ENCODE assay signal across 1 cellular context in the genomic region with DNA sequence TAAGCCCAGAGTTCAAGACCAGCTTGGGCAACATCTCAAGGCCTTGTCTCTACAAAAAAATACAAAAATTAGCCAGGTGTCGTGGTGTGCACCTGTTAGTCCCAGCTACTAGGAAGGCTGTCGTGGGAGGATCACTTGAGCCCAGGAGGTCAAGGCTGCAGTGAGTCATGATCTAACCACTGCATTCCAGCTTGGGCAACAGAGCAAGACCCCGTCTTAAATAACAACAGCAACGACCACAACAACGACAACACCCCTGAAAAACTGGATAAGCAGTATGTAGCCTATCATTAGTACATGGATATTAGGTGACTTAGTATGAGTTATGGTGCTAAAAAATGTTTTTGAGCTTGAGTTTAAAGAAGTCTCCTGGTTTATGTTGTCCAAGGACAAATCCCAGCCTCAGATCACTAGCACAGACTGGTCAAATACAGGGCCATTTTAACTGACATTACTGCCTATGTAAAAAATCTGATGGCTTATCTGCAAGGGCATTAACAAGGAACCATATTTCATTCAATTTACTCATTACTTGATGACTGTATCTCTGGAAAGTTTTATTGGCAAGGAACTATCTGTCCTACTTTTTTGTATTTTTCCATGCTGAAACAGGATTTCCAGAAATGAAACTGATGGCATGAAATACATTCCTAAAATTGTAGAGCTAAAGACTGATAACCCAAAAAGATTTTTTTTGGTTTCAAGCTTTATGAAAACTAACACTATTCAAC.
TF ChIP-seq lines count a peak whose summit lies in the region.

No MANE protein-coding gene starts in this region.

TF ChIP-seq in SK-N-SH, 30 proteins besides CTCF, POLR2A, EP300 and RAD21:
- TF ChIP-seq, protein P1, sequence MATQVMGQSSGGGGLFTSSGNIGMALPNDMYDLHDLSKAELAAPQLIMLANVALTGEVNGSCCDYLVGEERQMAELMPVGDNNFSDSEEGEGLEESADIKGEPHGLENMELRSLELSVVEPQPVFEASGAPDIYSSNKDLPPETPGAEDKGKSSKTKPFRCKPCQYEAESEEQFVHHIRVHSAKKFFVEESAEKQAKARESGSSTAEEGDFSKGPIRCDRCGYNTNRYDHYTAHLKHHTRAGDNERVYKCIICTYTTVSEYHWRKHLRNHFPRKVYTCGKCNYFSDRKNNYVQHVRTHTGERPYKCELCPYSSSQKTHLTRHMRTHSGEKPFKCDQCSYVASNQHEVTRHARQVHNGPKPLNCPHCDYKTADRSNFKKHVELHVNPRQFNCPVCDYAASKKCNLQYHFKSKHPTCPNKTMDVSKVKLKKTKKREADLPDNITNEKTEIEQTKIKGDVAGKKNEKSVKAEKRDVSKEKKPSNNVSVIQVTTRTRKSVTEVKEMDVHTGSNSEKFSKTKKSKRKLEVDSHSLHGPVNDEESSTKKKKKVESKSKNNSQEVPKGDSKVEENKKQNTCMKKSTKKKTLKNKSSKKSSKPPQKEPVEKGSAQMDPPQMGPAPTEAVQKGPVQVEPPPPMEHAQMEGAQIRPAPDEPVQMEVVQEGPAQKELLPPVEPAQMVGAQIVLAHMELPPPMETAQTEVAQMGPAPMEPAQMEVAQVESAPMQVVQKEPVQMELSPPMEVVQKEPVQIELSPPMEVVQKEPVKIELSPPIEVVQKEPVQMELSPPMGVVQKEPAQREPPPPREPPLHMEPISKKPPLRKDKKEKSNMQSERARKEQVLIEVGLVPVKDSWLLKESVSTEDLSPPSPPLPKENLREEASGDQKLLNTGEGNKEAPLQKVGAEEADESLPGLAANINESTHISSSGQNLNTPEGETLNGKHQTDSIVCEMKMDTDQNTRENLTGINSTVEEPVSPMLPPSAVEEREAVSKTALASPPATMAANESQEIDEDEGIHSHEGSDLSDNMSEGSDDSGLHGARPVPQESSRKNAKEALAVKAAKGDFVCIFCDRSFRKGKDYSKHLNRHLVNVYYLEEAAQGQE (IDR thresholded peaks at IDR 0.05; ENCODE audit: low read depth, low read length): no peak
- TF ChIP-seq SIN3A (IDR thresholded peaks at IDR 0.05; ENCODE audit: borderline replicate concordance, low read depth, low read length) (no peak), MEF2A (IDR thresholded peaks at IDR 0.05; ENCODE audit: borderline replicate concordance, low read depth) (no peak), NRF1 (IDR thresholded peaks at IDR 0.05; ENCODE audit: low read depth, low read length) (no peak), EZH2phosphoT487 (IDR thresholded peaks at IDR 0.05; ENCODE audit: borderline replicate concordance, low read depth) (no peak), POLR2AphosphoS5 (IDR thresholded peaks at IDR 0.05; ENCODE audit: low read depth, low read length) (no peak), FOSL2 (IDR thresholded peaks at IDR 0.05; ENCODE audit: borderline replicate concordance, low read depth) (0 out of 2 replicates have a peak, but pooled peaks have one; percentile 19), SMC3 (IDR thresholded peaks at IDR 0.05; ENCODE audit: low read depth, low read length) (no peak), TCF12 (IDR thresholded peaks at IDR 0.05) (peak; percentile 16; the same call in 1 of the 2 replicates)
- TF ChIP-seq, protein P2, sequence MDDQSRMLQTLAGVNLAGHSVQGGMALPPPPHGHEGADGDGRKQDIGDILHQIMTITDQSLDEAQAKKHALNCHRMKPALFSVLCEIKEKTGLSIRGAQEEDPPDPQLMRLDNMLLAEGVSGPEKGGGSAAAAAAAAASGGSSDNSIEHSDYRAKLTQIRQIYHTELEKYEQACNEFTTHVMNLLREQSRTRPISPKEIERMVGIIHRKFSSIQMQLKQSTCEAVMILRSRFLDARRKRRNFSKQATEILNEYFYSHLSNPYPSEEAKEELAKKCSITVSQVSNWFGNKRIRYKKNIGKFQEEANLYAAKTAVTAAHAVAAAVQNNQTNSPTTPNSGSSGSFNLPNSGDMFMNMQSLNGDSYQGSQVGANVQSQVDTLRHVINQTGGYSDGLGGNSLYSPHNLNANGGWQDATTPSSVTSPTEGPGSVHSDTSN (IDR thresholded peaks at IDR 0.05): peak; percentile 52; the same call in 1 of the 2 replicates
